ENCODE assay signal across 18 cellular contexts in the genomic region with DNA sequence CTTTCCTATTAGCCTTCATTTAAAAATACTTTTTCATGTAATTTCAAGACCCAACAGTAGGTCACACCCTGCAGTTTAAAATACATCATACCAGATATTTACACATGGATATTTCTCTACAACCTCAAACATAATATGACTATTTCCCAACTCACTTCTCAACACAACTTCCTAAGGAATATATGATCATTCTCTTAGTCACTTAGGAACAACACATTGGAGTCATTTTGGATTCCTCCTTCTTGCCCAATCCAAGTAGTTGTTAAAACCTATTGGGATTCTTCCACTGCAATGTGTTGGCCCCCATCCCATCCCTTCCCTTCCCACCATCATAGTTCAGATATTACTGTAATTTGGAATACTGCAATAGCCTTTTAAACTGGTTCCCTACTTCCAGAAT.
DNase-seq lines count a peak whose midpoint lies in the region; ATAC-seq, FAIRE-seq and TF ChIP-seq lines count a peak whose summit lies in the region.
"Had no signal": no experiment of that assay in that cellular context is flagged by ENCODE, and none has a peak within 500 bp of the region (broad histone marks: within the 10 kb centered on the region; RNA-seq: fewer than 3 reads in every experiment).

No MANE protein-coding gene starts in this region.

- H2AK5ac ChIP-seq in H9 (ENCODE audit: insufficient read length, low read length) = no peak overlapping the region

- no peak overlapping the region for H2BK12ac ChIP-seq in H9 (ENCODE audit: insufficient read length, low read depth, low read length)

- H3K27ac ChIP-seq in astrocyte (ENCODE audit: low read depth, low read length) (no peak overlapping the region), skeletal muscle tissue (ENCODE audit: low read depth, low read length) (peak overlapping the region; percentile 33), H9 (ENCODE audit: insufficient read length, low read depth, low read length) (no peak overlapping the region)
- H3K27ac ChIP-seq: right lobe of liver had no signal

- H3K4me1 Mint-ChIP-seq in astrocyte (ENCODE audit: low read depth, unreplicated experiment) (peaks cover 10% of the 10 kb centered on the region), H9 (peaks cover 16 to 17% of the 10 kb centered on the region in 2 experiments), Calu3 (ENCODE audit: low read depth, unreplicated experiment) (no peaks in the 10 kb centered on the region)
- H3K4me1 Mint-ChIP-seq in activated T-cell treated with anti-CD3 and anti-CD28 coated beads, Interleukin-2, amount 50 U/mL, for 72 hours (ENCODE audit: low read depth) = no peaks in the 10 kb centered on the region
- H3K4me1 Mint-ChIP-seq: stimulated activated memory B cell treated with anti-CD40 and anti-IgM and Interleukin-4, amounts not matched to agents 10 μg/mL and 1 μg/mL and 100 μg/mL, for 72 hours had no signal

- TF ChIP-seq CTCF in astrocyte (IDR thresholded peaks at IDR 0.05; ENCODE audit: insufficient read depth, low read depth, low read length) (no peak), H9 (conservative IDR thresholded peaks at IDR 0.05) (no peak), Calu3 (IDR thresholded peaks at IDR 0.05; ENCODE audit: unreplicated experiment) (no peak)

- no peak overlapping the region for H2BK15ac ChIP-seq in H9 (ENCODE audit: low read depth, low read length)

- no peak overlapping the region for H2AFZ ChIP-seq in astrocyte (ENCODE audit: low read depth, low read length)
- H2AFZ ChIP-seq in H9 (ENCODE audit: low read length) = no peak overlapping the region

- BruUV-seq in Calu3 (replicated peaks; lab: Mats Ljungman, UMichigan) = no TSS peak

- H3K79me2 ChIP-seq in astrocyte (ENCODE audit: insufficient read depth, low read length) (no peaks in the 10 kb centered on the region), H9 (ENCODE audit: insufficient read depth, low read length) (no peaks in the 10 kb centered on the region)

- CTCF ChIA-PET in Calu3 (lab: Charles Lee) = no interaction called here

- H3K23me2 ChIP-seq in H9 (ENCODE audit: insufficient read length, low read depth, low read length, poor library complexity, severe bottlenecking) = peaks cover 4% of the 10 kb centered on the region

- no peak overlapping the region for H2BK120ac ChIP-seq in H9 (ENCODE audit: low read depth, low read length, poor library complexity, severe bottlenecking)

- H3K23ac ChIP-seq in H9 (ENCODE audit: insufficient read length, low read depth, low read length) = no peak overlapping the region

- H4K91ac ChIP-seq in H9 (ENCODE audit: insufficient read length, low read depth, low read length) = no peak overlapping the region

- H3K9ac ChIP-seq in astrocyte (ENCODE audit: low read length) = no peak overlapping the region
- H3K9ac ChIP-seq in skeletal muscle tissue (ENCODE audit: low read depth in 1 of 3, low read length in 3 of 3) = no peak overlapping the region
- no peak overlapping the region for H3K9ac ChIP-seq in H9 (ENCODE audit: extremely low read depth, insufficient read length, low read length)

- H3K14ac ChIP-seq in H9 (ENCODE audit: insufficient read depth, low read length) = no peak overlapping the region

- no peak overlapping the region for H2BK5ac ChIP-seq in H9 (ENCODE audit: insufficient read length, low read length)

- no peaks in the 10 kb centered on the region for H3K4me1 ChIP-seq in astrocyte (ENCODE audit: insufficient read depth, low read length)
- H3K4me1 ChIP-seq in skeletal muscle tissue (ENCODE audit: control insufficient read depth in 3 of 3, insufficient read depth in 3 of 3, low read length in 3 of 3) = peaks cover 9 to 28% (median 12%) of the 10 kb centered on the region in 3 donors
- peaks cover 3% of the 10 kb centered on the region; the same call in 1 of the 2 replicates for H3K4me1 ChIP-seq in H9 (ENCODE audit: insufficient read depth, low read length)

- H4K5ac ChIP-seq in H9 (ENCODE audit: insufficient read length, low read depth, low read length) = no peak overlapping the region

- H3K36me3 ChIP-seq in astrocyte (ENCODE audit: insufficient read depth, low read length) (no peaks in the 10 kb centered on the region), skeletal muscle tissue (ENCODE audit: control insufficient read depth in 3 of 3, insufficient read depth in 3 of 3, low read length in 3 of 3) (no peaks in the 10 kb centered on the region)
- H3K36me3 ChIP-seq: right lobe of liver had no signal

- no peaks in the 10 kb centered on the region for H3K79me1 ChIP-seq in H9 (ENCODE audit: insufficient read depth, low read depth, low read length, poor library complexity, severe bottlenecking)

- intact Hi-C loops in Right ventricle myocardium superior (cut with DNase I) = no loop called here
- intact Hi-C loops in Calu3 (cut with micrococcal nuclease; ENCODE audit: unreplicated experiment) = loop anchor here (2.0 kb wide), 1 partner anchor 209 kb away; no protein-coding TSS in a partner anchor

- H3K9me3 Mint-ChIP-seq in astrocyte (ENCODE audit: unreplicated experiment) (peaks cover 3% of the 10 kb centered on the region), H9 (peaks cover 0 to 3% of the 10 kb centered on the region in 2 experiments; a peak in 2 of 5 replicates), Calu3 (ENCODE audit: low read depth, unreplicated experiment) (no peaks in the 10 kb centered on the region)
- H3K9me3 Mint-ChIP-seq in activated T-cell treated with anti-CD3 and anti-CD28 coated beads, Interleukin-2, amount 50 U/mL, for 72 hours = peaks cover 0 to 2% of the 10 kb centered on the region in 2 donors

- H3K4me2 ChIP-seq in astrocyte (ENCODE audit: low read length) = no peak overlapping the region
- H3K4me2 ChIP-seq in H9 (ENCODE audit: insufficient read depth, insufficient read length, low read length) = no peak overlapping the region

- H3K9me3 ChIP-seq in astrocyte (ENCODE audit: insufficient read depth, low read depth, low read length) = no peaks in the 10 kb centered on the region
- no peaks in the 10 kb centered on the region for H3K9me3 ChIP-seq in skeletal muscle tissue (ENCODE audit: control insufficient read depth in 3 of 3, low read length in 3 of 3)
- no peaks in the 10 kb centered on the region for H3K9me3 ChIP-seq in H9 (ENCODE audit: control insufficient read depth, low read depth, low read length)
- H3K9me3 ChIP-seq: right lobe of liver had no signal

- H3K27me3 ChIP-seq in astrocyte (ENCODE audit: insufficient read depth, low read length) (no peaks in the 10 kb centered on the region), skeletal muscle tissue (ENCODE audit: control insufficient read depth in 3 of 3, insufficient read depth in 3 of 3, low read length in 3 of 3) (no peaks in the 10 kb centered on the region), H9 (ENCODE audit: insufficient read depth, low read length) (no peaks in the 10 kb centered on the region)
- H3K27me3 ChIP-seq: right lobe of liver had no signal

- no peak overlapping the region for H3K56ac ChIP-seq in H9 (ENCODE audit: insufficient read length, low read depth, low read length)

- H3K4ac ChIP-seq in H9 (ENCODE audit: low read depth, low read length) = no peak overlapping the region

- ATAC-seq in Right ventricle myocardium superior (ENCODE audit: poor library complexity) (peak; percentile 20), HG02759 (IDR thresholded peaks at IDR 0.05; ENCODE audit: unreplicated experiment) (no peak)
- ATAC-seq in activated T-cell treated with anti-CD3 and anti-CD28 coated beads, Interleukin-2, amount 50 U/mL, for 72 hours (replicated peaks in 1 of 2) = no peak
- ATAC-seq: right lobe of liver; stimulated activated memory B cell treated with anti-CD40 and anti-IgM and Interleukin-4, amounts not matched to agents 10 μg/mL and 1 μg/mL and 100 μg/mL, for 72 hours had no signal

- no peaks in the 10 kb centered on the region for H3K36me3 Mint-ChIP-seq in astrocyte (ENCODE audit: low read depth, unreplicated experiment)
- no peaks in the 10 kb centered on the region for H3K36me3 Mint-ChIP-seq in activated T-cell treated with anti-CD3 and anti-CD28 coated beads, Interleukin-2, amount 50 U/mL, for 72 hours (ENCODE audit: insufficient read depth in 2 of 2)
- peaks cover 3% of the 10 kb centered on the region in 3 experiments; a peak in 5 of 7 replicates for H3K36me3 Mint-ChIP-seq in H9 (ENCODE audit: insufficient read depth in 1 of 3, low read depth in 3 of 3)
- no peaks in the 10 kb centered on the region for H3K36me3 Mint-ChIP-seq in Calu3 (ENCODE audit: insufficient read depth, unreplicated experiment)
- H3K36me3 Mint-ChIP-seq: stimulated activated memory B cell treated with anti-CD40 and anti-IgM and Interleukin-4, amounts not matched to agents 10 μg/mL and 1 μg/mL and 100 μg/mL, for 72 hours had no signal

- H3K18ac ChIP-seq in H9 (ENCODE audit: insufficient read length, low read depth, low read length) = no peak overlapping the region

- no peak overlapping the region for H3K4me3 ChIP-seq in astrocyte (ENCODE audit: insufficient read depth, low read depth, low read length)
- no peak overlapping the region for H3K4me3 ChIP-seq in skeletal muscle tissue (ENCODE audit: low read length in 3 of 3)
- H3K4me3 ChIP-seq: right lobe of liver had no signal

- DNase-seq in GM04504 (ENCODE audit: low read depth) = peak; percentile 82
- DNase-seq in astrocyte (ENCODE audit: low read depth) = peak; percentile 69
- DNase-seq in Right ventricle myocardium superior = no peak
- DNase-seq in activated T-cell treated with anti-CD3 and anti-CD28 coated beads, Interleukin-2, amount 50 U/mL, for 72 hours = no peak
- DNase-seq in H9 = no peak
- no peak for DNase-seq in Calu3
- DNase-seq: activated T-cell treated with anti-CD3 and anti-CD28 coated beads, Interleukin-2, amount 50 U/mL, for 48 hours; amniotic stem cell; kidney glomerular epithelial cell; NCI-H1930; NCI-H774; right lobe of liver; SHP77 treated with DMSO at 0.1 percent for 48 hours had no signal

- no peak overlapping the region for H3K27ac Mint-ChIP-seq in astrocyte (ENCODE audit: unreplicated experiment)
- no peak overlapping the region for H3K27ac Mint-ChIP-seq in activated T-cell treated with anti-CD3 and anti-CD28 coated beads, Interleukin-2, amount 50 U/mL, for 72 hours
- H3K27ac Mint-ChIP-seq in H9 = no peak overlapping the region
- no peak overlapping the region for H3K27ac Mint-ChIP-seq in Calu3 (ENCODE audit: unreplicated experiment)
- H3K27ac Mint-ChIP-seq: stimulated activated memory B cell treated with anti-CD40 and anti-IgM and Interleukin-4, amounts not matched to agents 10 μg/mL and 1 μg/mL and 100 μg/mL, for 72 hours had no signal

- FAIRE-seq in astrocyte (lab: Jason Lieb, UNC) = no peak
- FAIRE-seq: G401.6, H1 had no signal

- no peak overlapping the region for H4K8ac ChIP-seq in H9 (replicated peaks; ENCODE audit: insufficient read length, low read depth, low read length)

- H3T11ph ChIP-seq in H9 (ENCODE audit: low read length) = no peak overlapping the region

- H3K4me3 Mint-ChIP-seq in astrocyte (ENCODE audit: unreplicated experiment) (no peak overlapping the region), H9 (no peak overlapping the region), Calu3 (ENCODE audit: low read depth, unreplicated experiment) (no peak overlapping the region)
- no peak overlapping the region for H3K4me3 Mint-ChIP-seq in activated T-cell treated with anti-CD3 and anti-CD28 coated beads, Interleukin-2, amount 50 U/mL, for 72 hours
- H3K4me3 Mint-ChIP-seq: stimulated activated memory B cell treated with anti-CD40 and anti-IgM and Interleukin-4, amounts not matched to agents 10 μg/mL and 1 μg/mL and 100 μg/mL, for 72 hours had no signal

- peaks cover 29% of the 10 kb centered on the region for H4K20me1 ChIP-seq in astrocyte (ENCODE audit: insufficient read depth, low read length)
- no peaks in the 10 kb centered on the region for H4K20me1 ChIP-seq in H9 (ENCODE audit: control insufficient read depth, insufficient read depth, insufficient read length)

- no peak overlapping the region for H2BK20ac ChIP-seq in H9 (ENCODE audit: low read depth, low read length, poor library complexity, severe bottlenecking)

- no peaks in the 10 kb centered on the region for H3K27me3 Mint-ChIP-seq in astrocyte (ENCODE audit: low read depth, unreplicated experiment)
- no peaks in the 10 kb centered on the region for H3K27me3 Mint-ChIP-seq in activated T-cell treated with anti-CD3 and anti-CD28 coated beads, Interleukin-2, amount 50 U/mL, for 72 hours (ENCODE audit: low read depth)
- no peaks in the 10 kb centered on the region for H3K27me3 Mint-ChIP-seq in H9 (ENCODE audit: low read depth)
- H3K27me3 Mint-ChIP-seq in Calu3 (ENCODE audit: unreplicated experiment) = peaks cover 14% of the 10 kb centered on the region

Comparison
In these comparisons a context has a peak if more than half of its experiments do, and no peak if none do; other contexts are left out.
1. DNase-seq: peak in GM04504 (single experiment) and astrocyte (single experiment); none in Right ventricle myocardium superior (single experiment), activated T-cell treated with anti-CD3 and anti-CD28 coated beads, Interleukin-2, amount 50 U/mL, for 72 hours (0 of 2), H9 (single experiment) and Calu3 (single experiment).